Comparison of ENCODE assay signal across 9 cellular contexts in the genomic region with DNA sequence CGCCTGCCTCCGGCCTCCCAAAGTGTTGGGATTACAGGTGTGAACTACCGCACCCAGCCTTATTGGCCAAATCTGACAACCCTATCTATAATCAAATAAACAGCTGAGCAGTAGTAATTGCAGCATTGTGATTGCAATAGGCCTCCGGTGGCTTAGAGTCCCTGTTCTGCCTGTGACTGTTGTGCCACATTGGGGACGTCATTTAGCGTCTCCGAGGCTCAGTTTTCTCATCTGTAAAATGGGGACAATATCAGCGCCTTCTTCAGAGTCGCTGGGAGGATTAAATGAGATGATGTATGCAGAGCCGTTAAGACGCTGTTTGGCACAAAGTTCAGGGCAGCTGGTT. TPM values are rescaled to one million over a fixed set of nuclear protein-coding genes. Genes with fewer than 3 reads are reported as not detected.
DNase-seq lines count a peak whose midpoint lies in the region; ATAC-seq and TF ChIP-seq lines count a peak whose summit lies in the region.
"Had no signal": no experiment of that assay in that cellular context is flagged by ENCODE, and none has a peak within 500 bp of the region (broad histone marks: within the 10 kb centered on the region; RNA-seq: fewer than 3 reads in every experiment).

No MANE protein-coding gene starts in this region.

- H3K27ac ChIP-seq in prostate gland = peak overlapping the region; percentile 91 to 92

- no peak for ATAC-seq in HG02642 (IDR thresholded peaks at IDR 0.05; ENCODE audit: poor library complexity, unreplicated experiment)
- ATAC-seq in HG03039 (IDR thresholded peaks at IDR 0.05; ENCODE audit: unreplicated experiment) = no peak

- DNase-seq in GM12865 (ENCODE audit: low read depth) (no peak), fibroblast of pulmonary artery (ENCODE audit: low read depth) (no peak), prostate gland (ENCODE audit: low spot score) (no peak), dedifferentiated amniotic fluid mesenchymal stem cell (ENCODE audit: extremely low spot score) (no peak), NCI-H2196 treated with DMSO at 0.1 percent for 48 hours (lab: John Stamatoyannopoulos, UW; ENCODE audit: unreplicated experiment) (no peak)
- DNase-seq in T-helper 2 cell treated with Interferon-gamma antibody and Interleukin-4, amounts not matched to agents 5 μg/mL and 100 μg/mL, for 36 hours (ENCODE audit: low spot score) = no peak

- no peaks in the 10 kb centered on the region for H3K36me3 ChIP-seq in prostate gland

- peaks cover 25% of the 10 kb centered on the region for H3K36me3 Mint-ChIP-seq in T-helper 2 cell treated with Interferon-gamma antibody and Interleukin-4, amounts not matched to agents 5 μg/mL and 100 μg/mL, for 36 hours (ENCODE audit: low read depth)

- H3K4me1 Mint-ChIP-seq in T-helper 2 cell treated with Interferon-gamma antibody and Interleukin-4, amounts not matched to agents 5 μg/mL and 100 μg/mL, for 36 hours (ENCODE audit: low read depth) = peaks cover 45% of the 10 kb centered on the region

- peaks cover 11% of the 10 kb centered on the region for H3K4me1 ChIP-seq in prostate gland (replicated peaks)

- H3K4me3 ChIP-seq in GM12865 (ENCODE audit: low read depth, low read length) = peak overlapping the region; percentile 46
- H3K4me3 ChIP-seq in fibroblast of pulmonary artery (replicated peaks; ENCODE audit: low read depth, low read length) = peak overlapping the region; percentile 26
- H3K4me3 ChIP-seq in prostate gland = peak overlapping the region; percentile 77 to 81

- no peaks in the 10 kb centered on the region for H3K9me3 Mint-ChIP-seq in T-helper 2 cell treated with Interferon-gamma antibody and Interleukin-4, amounts not matched to agents 5 μg/mL and 100 μg/mL, for 36 hours

- 75% methylated on average over 11 of the region's 11 CpGs for WGBS in prostate gland

- peak overlapping the region; percentile 42 for H3K27ac Mint-ChIP-seq in T-helper 2 cell treated with Interferon-gamma antibody and Interleukin-4, amounts not matched to agents 5 μg/mL and 100 μg/mL, for 36 hours

- peaks cover 5% of the 10 kb centered on the region for H3K27me3 Mint-ChIP-seq in T-helper 2 cell treated with Interferon-gamma antibody and Interleukin-4, amounts not matched to agents 5 μg/mL and 100 μg/mL, for 36 hours (ENCODE audit: low read depth)

- TF ChIP-seq POLR2A in prostate gland (IDR thresholded peaks at IDR 0.05) = no peak

- intact Hi-C loops in prostate gland (cut with DNase I) = loop anchor here (1.0 kb wide), 1 partner anchor 37 kb away; no protein-coding TSS in a partner anchor

- H3K4me3 Mint-ChIP-seq in T-helper 2 cell treated with Interferon-gamma antibody and Interleukin-4, amounts not matched to agents 5 μg/mL and 100 μg/mL, for 36 hours = peak overlapping the region; percentile 54

- H3K9me3 ChIP-seq in prostate gland = no peaks in the 10 kb centered on the region

- no peaks in the 10 kb centered on the region for H3K27me3 ChIP-seq in prostate gland (replicated peaks; ENCODE audit: insufficient read depth)

- TF ChIP-seq CTCF in GM12865 (IDR thresholded peaks at IDR 0.05; ENCODE audit: insufficient read depth, low read depth, low read length, missing control alignments) = no peak
- no peak for TF ChIP-seq CTCF in fibroblast of pulmonary artery (IDR thresholded peaks at IDR 0.05; ENCODE audit: low read length, missing control alignments)
- TF ChIP-seq CTCF in prostate gland (IDR thresholded peaks at IDR 0.05) = no peak

RNA-seq across cellular contexts. Expression of gene CAPN2, which starts 0.5 kb away (rescaled TPM):
- 100 to 1,000 TPM in 1 of 2 donors, 10 to 100 TPM in 1; 88.5 to 156 TPM for total RNA-seq in prostate gland

RNA-seq across cellular contexts. Expression of gene CAPN8, which starts 46.3 kb away (rescaled TPM):
- 1 to 10 TPM; 3.0 to 5.6 TPM for total RNA-seq in prostate gland
- total RNA-seq: T-helper 1 cell treated with Interleukin-12 subunit alpha and Interleukin-12 subunit beta and Interleukin-4 antibody, amounts not matched to agents 30 ng/mL and 1 ng/mL, for 36 hours had no signal

Comparison
In these comparisons a context has a peak if more than half of its experiments do, and no peak if none do; other contexts are left out.
1. H3K4me3 ChIP-seq: peak in every context shown above with its lines; median percentile 79 in prostate gland; 46 in GM12865; 26 in fibroblast of pulmonary artery.